29 cellular contexts compared by ENCODE assay signal in the genomic region with DNA sequence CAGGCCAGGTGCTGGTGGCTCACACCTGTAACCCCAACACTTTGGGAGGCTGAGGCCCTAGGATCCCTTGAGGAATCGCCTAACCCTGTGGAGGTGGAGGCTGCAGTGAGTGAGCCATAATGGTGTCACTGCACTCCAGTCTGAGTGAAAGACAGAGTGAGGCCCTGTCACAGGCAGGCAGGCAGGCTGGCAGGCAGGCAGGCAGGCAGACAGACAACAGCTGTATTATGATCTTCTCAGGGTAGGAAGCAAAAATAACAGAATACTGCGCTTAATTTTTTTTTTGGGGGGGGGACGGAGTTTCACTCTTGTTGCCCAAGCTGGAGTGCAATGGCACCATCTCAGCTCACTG.
"Had no signal": no experiment of that assay in that cellular context is flagged by ENCODE, and none has a peak within 500 bp of the region (broad histone marks: within the 10 kb centered on the region; RNA-seq: fewer than 3 reads in every experiment).

No MANE protein-coding gene starts in this region.

- H3K4me3 Mint-ChIP-seq: mesothelial cell of epicardium; natural killer cell; nephron progenitor cell; neural progenitor cell; stimulated activated effector memory CD8-positive, alpha-beta T cell treated with anti-CD3 and anti-CD28 coated beads, Interleukin-12 subunit alpha, Interleukin-12 subunit beta, amount 100 ng/mL, for 72 hours; stimulated activated naive CD8-positive, alpha-beta T cell treated with anti-CD3 and anti-CD28 coated beads, Interleukin-15, Interleukin-2, amounts not matched to agents 100 ng/mL and 50 ng/mL, for 24 hours; type B pancreatic cell had no signal

- H3K27me3 ChIP-seq: heart right ventricle, hepatocyte, neural progenitor cell, neutrophil, ovary, right atrium auricular region, right lobe of liver, suprapubic skin, tibial artery had no signal

- H3K27ac Mint-ChIP-seq: mesothelial cell of epicardium; naive B cell; natural killer cell; nephron progenitor cell; neural progenitor cell; progenitor cell of endocrine pancreas; stimulated activated effector memory CD8-positive, alpha-beta T cell treated with anti-CD3 and anti-CD28 coated beads, Interleukin-12 subunit alpha, Interleukin-12 subunit beta, amount 100 ng/mL, for 72 hours; stimulated activated naive CD8-positive, alpha-beta T cell treated with anti-CD3 and anti-CD28 coated beads, Interleukin-15, Interleukin-2, amounts not matched to agents 100 ng/mL and 50 ng/mL, for 24 hours; type B pancreatic cell had no signal

- H3K4me1 ChIP-seq: heart right ventricle, left ventricle myocardium inferior, neural progenitor cell, right atrium auricular region, right lobe of liver, suprapubic skin, tibial artery had no signal

- H3K27ac ChIP-seq: heart right ventricle, hepatocyte, left ventricle myocardium inferior, neural progenitor cell, neutrophil, ovary, right atrium auricular region, right lobe of liver, suprapubic skin, thoracic aorta, tibial artery had no signal

- H3K4me3 ChIP-seq: heart right ventricle, hepatocyte, left ventricle myocardium inferior, lung, neural progenitor cell, ovary, right atrium auricular region, right lobe of liver, smooth muscle cell, suprapubic skin, thoracic aorta, tibial artery had no signal

- DNase-seq: heart right ventricle; islet precursor cell; left ventricle myocardium inferior; mesendoderm; naive B cell; natural killer cell; nephron progenitor cell; occipital lobe; ovary; stimulated activated CD4-positive, alpha-beta T cell treated with anti-CD3 and anti-CD28 coated beads, Interleukin-12 subunit alpha, Interleukin-12 subunit beta, amount 100 ng/mL, for 4 hours; stimulated activated CD4-positive, alpha-beta T cell treated with anti-CD3 and anti-CD28 coated beads, Interleukin-15, amount 100 ng/mL, for 24 hours; stimulated activated CD4-positive, alpha-beta T cell treated with anti-CD3 and anti-CD28 coated beads, Interleukin-2, amount 100 ng/mL, for 24 hours; stimulated activated CD4-positive, alpha-beta T cell treated with anti-CD3 and anti-CD28 coated beads, Interleukin-4, amount 100 ng/mL, for 1 hour; stimulated activated naive CD4-positive, alpha-beta T cell; tibial artery had no signal

- H3K36me3 ChIP-seq: heart right ventricle, left ventricle myocardium inferior, neural progenitor cell, neutrophil, ovary, right atrium auricular region, right lobe of liver, suprapubic skin, thoracic aorta, tibial artery had no signal

- H3K27me3 Mint-ChIP-seq: naive B cell; progenitor cell of endocrine pancreas; stimulated activated naive CD8-positive, alpha-beta T cell treated with anti-CD3 and anti-CD28 coated beads, Interleukin-15, Interleukin-2, amounts not matched to agents 100 ng/mL and 50 ng/mL, for 24 hours; type B pancreatic cell had no signal

- H3K36me3 Mint-ChIP-seq: stimulated activated effector memory CD8-positive, alpha-beta T cell treated with anti-CD3 and anti-CD28 coated beads, Interleukin-12 subunit alpha, Interleukin-12 subunit beta, amount 100 ng/mL, for 72 hours had no signal

- H3K9me3 ChIP-seq: ovary, right lobe of liver had no signal

- H3K79me2 ChIP-seq: hepatocyte had no signal

- H3K4me1 Mint-ChIP-seq: mesothelial cell of epicardium; naive B cell; natural killer cell; nephron progenitor cell; stimulated activated effector memory CD8-positive, alpha-beta T cell treated with anti-CD3 and anti-CD28 coated beads, Interleukin-12 subunit alpha, Interleukin-12 subunit beta, amount 100 ng/mL, for 72 hours had no signal

- H3K4me2 ChIP-seq: hepatocyte, neural progenitor cell, smooth muscle cell had no signal

- H2AFZ ChIP-seq: hepatocyte, neural progenitor cell had no signal

- H3K9ac ChIP-seq: neural progenitor cell had no signal
